ENCODE assay signal across 1 cellular context in genomic region chr11:43576834-43577521, GRCh38.
A peak's percentile ranks its signal among the peaks of the same experiment; 100 is the strongest.
TF ChIP-seq lines count a peak whose summit lies in the region.

No MANE protein-coding gene starts in this region.

TF ChIP-seq in K562, 482 proteins besides CTCF, POLR2A, EP300 and RAD21 (continued from another document):
- TF ChIP-seq RREB1 (CRISPR knock-in tag; IDR thresholded peaks at IDR 0.05) (0 out of 2 replicates have a peak, but pooled peaks have one; percentile 61), NR1H2 (CRISPR knock-in tag; IDR thresholded peaks at IDR 0.05) (no peak), CREB1 (IDR thresholded peaks at IDR 0.05) (peak; percentile 17; the same call in 1 of the 2 replicates), CREB1 (CRISPR knock-in tag; IDR thresholded peaks at IDR 0.05) (no peak), AFF1 (IDR thresholded peaks at IDR 0.05; ENCODE audit: low read depth in 1 of 2, partially characterized antibody in 2 of 2) (peak in 1 of 2 experiments; percentile 96), ZBTB11 (CRISPR knock-in tag; IDR thresholded peaks at IDR 0.05) (peak in 1 of 3 experiments; percentile 54; a peak in 1 of 6 replicates), TFAP4 (CRISPR knock-in tag; IDR thresholded peaks at IDR 0.05; ENCODE audit: borderline replicate concordance) (peak; percentile 82), RCOR1 (IDR thresholded peaks at IDR 0.05; ENCODE audit: borderline replicate concordance in 1 of 2, low read depth in 2 of 2, low read length in 2 of 2) (peak in 1 of 2 experiments; percentile 89; a peak in 2 of 4 replicates), MYC (IDR thresholded peaks at IDR 0.05; ENCODE audit: low read depth, low read length) (0 out of 2 replicates have a peak, but pooled peaks have one; percentile 19), MYC (CRISPR knock-in tag; IDR thresholded peaks at IDR 0.05; ENCODE audit: borderline replicate concordance, low read depth) (no peak), JUN (IDR thresholded peaks at IDR 0.05; ENCODE audit: borderline replicate concordance, low read depth, low read length) (no peak), JUN (CRISPR knock-in tag; IDR thresholded peaks at IDR 0.05; ENCODE audit: borderline replicate concordance) (peak; percentile 70; the same call in 1 of the 2 replicates), TGIF2 (CRISPR knock-in tag; IDR thresholded peaks at IDR 0.05) (no peak; the same call in 1 of the 2 replicates), IRF9 (tag; IDR thresholded peaks at IDR 0.05) (peak; percentile 68; the same call in 1 of the 2 replicates), MEF2A (IDR thresholded peaks at IDR 0.05; ENCODE audit: control insufficient read depth, low read depth, low read length) (peak; percentile 13; the same call in 1 of the 2 replicates), RNF2 (IDR thresholded peaks at IDR 0.05) (no peak), FIP1L1 (IDR thresholded peaks at IDR 0.05; ENCODE audit: low read depth, low read length, poor library complexity, severe bottlenecking) (no peak), RB1 (IDR thresholded peaks at IDR 0.05; ENCODE audit: low read depth) (0 out of 2 replicates have a peak, but pooled peaks have one; percentile 29), ZNF224 (CRISPR knock-in tag; IDR thresholded peaks at IDR 0.05) (peak; percentile 79; the same call in 1 of the 2 replicates), E2F3 (CRISPR knock-in tag; IDR thresholded peaks at IDR 0.05) (0 out of 2 replicates have a peak, but pooled peaks have one; percentile 32), TEAD4 (IDR thresholded peaks at IDR 0.05; ENCODE audit: low read length) (no peak), TEAD4 (CRISPR knock-in tag; IDR thresholded peaks at IDR 0.05; ENCODE audit: borderline replicate concordance) (no peak; the same call in 1 of the 2 replicates), ZNF644 (tag; IDR thresholded peaks at IDR 0.05; ENCODE audit: low read depth) (0 out of 2 replicates have a peak, but pooled peaks have one; percentile 66), HINFP (tag; conservative IDR thresholded peaks at IDR 0.05; ENCODE audit: low read depth) (no peak), ZKSCAN1 (IDR thresholded peaks at IDR 0.05; ENCODE audit: low read depth, low read length) (no peak), XRCC5 (IDR thresholded peaks at IDR 0.05; ENCODE audit: low read depth, low read length) (0 out of 2 replicates have a peak, but pooled peaks have one; percentile 54), RBM22 (IDR thresholded peaks at IDR 0.05; ENCODE audit: low read depth, low read length, poor library complexity, severe bottlenecking) (no peak), NCOA1 (IDR thresholded peaks at IDR 0.05; ENCODE audit: low read depth) (peak; percentile 74), MIER1 (IDR thresholded peaks at IDR 0.05; ENCODE audit: low read depth) (peak; percentile 99)
TF ChIP-seq in K562: peak in this region for 77.
